In genomic region chr13:103099894-103100293, GRCh38 we compare ENCODE assay signal across 28 cellular contexts. TPM values are rescaled to one million over a fixed set of nuclear protein-coding genes. Genes with fewer than 3 reads are reported as not detected.
DNase-seq lines count a peak whose midpoint lies in the region; ATAC-seq, FAIRE-seq and TF ChIP-seq lines count a peak whose summit lies in the region.
"Had no signal": no experiment of that assay in that cellular context is flagged by ENCODE, and none has a peak within 500 bp of the region (broad histone marks: within the 10 kb centered on the region; RNA-seq: fewer than 3 reads in every experiment).

No MANE protein-coding gene starts in this region.

- no peak overlapping the region for H2BK15ac ChIP-seq in H1 (ENCODE audit: low read length)

- H2BK120ac ChIP-seq in H1 (replicated peaks; ENCODE audit: low read depth, low read length), result no peak overlapping the region

- peak; percentile 84 for ATAC-seq in foreskin keratinocyte
- no peak for ATAC-seq in activated T-cell treated with anti-CD3 and anti-CD28 coated beads, Interleukin-2, amount 50 U/mL, for 4 hours
- ATAC-seq: A549, HCT116 had no signal

- H4K91ac ChIP-seq in H1 (replicated peaks; ENCODE audit: insufficient read length, low read length), result no peak overlapping the region

- no peaks in the 10 kb centered on the region for H3K79me1 ChIP-seq in H1 (ENCODE audit: low read depth, low read length)

- FAIRE-seq in H1 (lab: Jason Lieb, UNC), result no peak
- FAIRE-seq: A549, D721Med, GM12891, GM18507 had no signal

- H3K9ac ChIP-seq in H1 (replicated peaks in 1 of 4; ENCODE audit: extremely low read depth in 1 of 4, low read depth in 3 of 4, low read length in 3 of 4), result no peak overlapping the region
- H3K9ac ChIP-seq: BLaER1 treated with 17β-estradiol and CSF1 and Interleukin-3, amounts not matched to agents 10 nM and 100 nM; GM23248 had no signal

- H3K14ac ChIP-seq in H1 (ENCODE audit: insufficient read length), result no peak overlapping the region

- WGBS in H1 (ENCODE audit: extremely low coverage in 1 of 2, insufficient coverage in 1 of 2, insufficient read length in 1 of 2, insufficient replicate concordance in 2 of 2, low coverage in 1 of 2, low lambda C conversion rate in 2 of 2, missing lambda C conversion rate in 1 of 2), 2 experiments, result 92% methylated on average over 3 of the region's 3 CpGs; no CpG with 5 or more reads in 1 of the 2 experiments

- H3K4ac ChIP-seq in H1 (replicated peaks; ENCODE audit: insufficient read length, low read depth, low read length), result no peak overlapping the region

- no peak overlapping the region for H4K5ac ChIP-seq in H1 (ENCODE audit: insufficient read length, low read depth, low read length)

- TF ChIP-seq RAD21 in H1 (IDR thresholded peaks at IDR 0.05 in 1 of 2, conservative IDR thresholded peaks at IDR 0.05 in 1 of 2; ENCODE audit: low read depth in 2 of 2, low read length in 2 of 2), result no peak

- no peak overlapping the region for H3K18ac ChIP-seq in H1 (ENCODE audit: extremely low read depth, low read length)

- no peaks in the 10 kb centered on the region for H3K9me3 ChIP-seq in H1 (ENCODE audit: insufficient read depth in 2 of 2, low read depth in 1 of 2, low read length in 1 of 2)
- no peaks in the 10 kb centered on the region for H3K9me3 ChIP-seq in WERI-Rb-1 (ENCODE audit: severe bottlenecking)
- H3K9me3 ChIP-seq: A549, BE2C had no signal

- H3K56ac ChIP-seq in H1 (replicated peaks; ENCODE audit: insufficient read length, low read depth, low read length), result no peak overlapping the region

- no peaks in the 10 kb centered on the region for H4K20me1 ChIP-seq in H1 (replicated peaks in 1 of 2; ENCODE audit: control insufficient read depth in 1 of 2, insufficient read depth in 2 of 2, low read length in 2 of 2)
- H4K20me1 ChIP-seq: BLaER1 treated with 17β-estradiol and CSF1 and Interleukin-3, amounts not matched to agents 10 nM and 100 nM had no signal

- H3K9me3 Mint-ChIP-seq in activated T-cell treated with anti-CD3 and anti-CD28 coated beads, Interleukin-2, amount 50 U/mL, for 4 hours, result no peaks in the 10 kb centered on the region
- H3K9me3 Mint-ChIP-seq: CD4-positive, alpha-beta T cell had no signal

- TF ChIP-seq CTCF in H1 (IDR thresholded peaks at IDR 0.05; ENCODE audit: control extremely low read depth in 1 of 3, insufficient read depth in 1 of 3, low read depth in 1 of 3, low read length in 3 of 3) (no peak), foreskin keratinocyte (conservative IDR thresholded peaks at IDR 0.05) (no peak), WERI-Rb-1 (IDR thresholded peaks at IDR 0.05; ENCODE audit: low read depth, low read length) (no peak)

- TF ChIP-seq POLR2A in H1 (IDR thresholded peaks at IDR 0.05; ENCODE audit: control extremely low read depth in 1 of 2, low read depth in 2 of 2, low read length in 2 of 2), result no peak

- no peaks in the 10 kb centered on the region for H3K4me1 Mint-ChIP-seq in activated T-cell treated with anti-CD3 and anti-CD28 coated beads, Interleukin-2, amount 50 U/mL, for 4 hours (ENCODE audit: low read depth)
- H3K4me1 Mint-ChIP-seq: CD14-positive monocyte; CD8-positive, alpha-beta memory T cell had no signal

- no peak overlapping the region for H2AFZ ChIP-seq in H1 (ENCODE audit: low read length)
- H2AFZ ChIP-seq: GM23248 had no signal

- TF ChIP-seq EP300 in H1 (IDR thresholded peaks at IDR 0.05; ENCODE audit: borderline replicate concordance in 1 of 2, low read depth in 2 of 2, low read length in 2 of 2), result no peak

- no peak overlapping the region for H3K4me3 Mint-ChIP-seq in activated T-cell treated with anti-CD3 and anti-CD28 coated beads, Interleukin-2, amount 50 U/mL, for 4 hours
- H3K4me3 Mint-ChIP-seq: CD14-positive monocyte; CD4-positive, alpha-beta T cell; CD8-positive, alpha-beta memory T cell; H9 had no signal

- H3K27ac ChIP-seq in H1 (ENCODE audit: low read depth, low read length) (no peak overlapping the region), foreskin keratinocyte (peak overlapping the region; percentile 30), WERI-Rb-1 (no peak overlapping the region)
- H3K27ac ChIP-seq: A549; BLaER1 treated with 17β-estradiol and CSF1 and Interleukin-3, amounts not matched to agents 10 nM and 100 nM; GM23248 had no signal

- H3K27me3 ChIP-seq in H1 (replicated peaks in 1 of 4; ENCODE audit: control insufficient read depth in 3 of 4, extremely low read depth in 1 of 4, insufficient read depth in 3 of 4, low read length in 3 of 4), result no peaks in the 10 kb centered on the region
- no peaks in the 10 kb centered on the region for H3K27me3 ChIP-seq in foreskin keratinocyte
- no peaks in the 10 kb centered on the region for H3K27me3 ChIP-seq in WERI-Rb-1 (ENCODE audit: insufficient read depth, low read depth, severe bottlenecking)
- H3K27me3 ChIP-seq: BLaER1 treated with 17β-estradiol and CSF1 and Interleukin-3, amounts not matched to agents 10 nM and 100 nM had no signal

- peak overlapping the region; percentile 17; the same call in 1 of the 2 replicates for H4K8ac ChIP-seq in H1 (ENCODE audit: extremely low read depth, insufficient read depth, low read length)

- H2AK5ac ChIP-seq in H1 (ENCODE audit: low read depth, low read length), result no peak overlapping the region

- H3K27me3 Mint-ChIP-seq in activated T-cell treated with anti-CD3 and anti-CD28 coated beads, Interleukin-2, amount 50 U/mL, for 4 hours (ENCODE audit: low read depth), result no peaks in the 10 kb centered on the region

- no peak overlapping the region for H3K23ac ChIP-seq in H1 (ENCODE audit: insufficient read length)

- peaks cover 0 to 5% (median 2%) of the 10 kb centered on the region in 4 experiments; a peak in 6 of 7 replicates for H3K4me1 ChIP-seq in H1 (replicated peaks in 1 of 4; ENCODE audit: control insufficient read depth in 3 of 4, insufficient read depth in 4 of 4, low read length in 3 of 4)
- H3K4me1 ChIP-seq in foreskin keratinocyte, result peaks cover 23% of the 10 kb centered on the region
- H3K4me1 ChIP-seq: A549, BE2C had no signal

- H3K79me2 ChIP-seq in H1 (ENCODE audit: control insufficient read depth in 1 of 2, insufficient read depth in 2 of 2, low read length in 2 of 2), result no peaks in the 10 kb centered on the region

- no peaks in the 10 kb centered on the region for H3K36me3 Mint-ChIP-seq in activated T-cell treated with anti-CD3 and anti-CD28 coated beads, Interleukin-2, amount 50 U/mL, for 4 hours (ENCODE audit: insufficient read depth)
- H3K36me3 Mint-ChIP-seq: CD14-positive monocyte; CD8-positive, alpha-beta memory T cell had no signal

- H3K36me3 ChIP-seq in H1 (ENCODE audit: control insufficient read depth in 2 of 4, insufficient read depth in 4 of 4, low read length in 3 of 4) (no peaks in the 10 kb centered on the region), WERI-Rb-1 (no peaks in the 10 kb centered on the region)
- H3K36me3 ChIP-seq: BE2C; BLaER1 treated with 17β-estradiol and CSF1 and Interleukin-3, amounts not matched to agents 10 nM and 100 nM had no signal

- POLR2A ChIA-PET in H1 (lab: Charles Lee; ENCODE audit: partially characterized antibody), result no interaction called here

- DNase-seq in EH (ENCODE audit: low read depth) (peak; percentile 16), HPDE6-E6E7 (ENCODE audit: extremely low spot score) (peak; percentile 3), H1 (ENCODE audit: low read depth in 1 of 2, low spot score in 2 of 2) (no peak), foreskin keratinocyte (peak; percentile 85 to 94), WERI-Rb-1 (no peak), NCI-H1694 treated with DMSO at 0.1 percent for 48 hours (lab: John Stamatoyannopoulos, UW) (no peak), T-helper 1 cell (no peak)
- no peak for DNase-seq in activated T-cell treated with anti-CD3 and anti-CD28 coated beads, Interleukin-2, amount 50 U/mL, for 4 hours
- DNase-seq: 8988T; ACHN; AML-193; BE2C; CD4-positive, alpha-beta T cell; CD8-positive, alpha-beta memory T cell; DMS 273 treated with DMSO at 0.1 percent for 48 hours; DMS79; GF-D8; GM23248; H9 had no signal

- no peak overlapping the region for H2BK5ac ChIP-seq in H1 (ENCODE audit: low read depth, low read length)

- H3K4me3 ChIP-seq in H1 (ENCODE audit: extremely low read depth in 1 of 4, insufficient read depth in 2 of 4, low read depth in 3 of 4, low read length in 4 of 4) (no peak overlapping the region), WERI-Rb-1 (ENCODE audit: low read depth, low read length) (no peak overlapping the region)
- H3K4me3 ChIP-seq: A549; BLaER1 treated with 17β-estradiol and CSF1 and Interleukin-3, amounts not matched to agents 10 nM and 100 nM; GM23248 had no signal

- no peak overlapping the region for H2BK12ac ChIP-seq in H1 (ENCODE audit: low read depth, low read length)

- H3K4me2 ChIP-seq in H1 (ENCODE audit: insufficient read depth in 1 of 2, low read depth in 2 of 2, low read length in 2 of 2), result no peak overlapping the region
- H3K4me2 ChIP-seq: A549; BLaER1 treated with 17β-estradiol and CSF1 and Interleukin-3, amounts not matched to agents 10 nM and 100 nM had no signal

- H3K23me2 ChIP-seq in H1 (ENCODE audit: low read depth, low read length), result 0 out of 2 replicates have a peak, but pooled peaks cover 2% of the 10 kb centered on the region

- CTCF ChIA-PET in H1 (lab: Charles Lee; ENCODE audit: partially characterized antibody), result no interaction called here

- no peak overlapping the region for H2BK20ac ChIP-seq in H1 (ENCODE audit: low read length)

TF ChIP-seq in H1, 55 proteins besides CTCF, POLR2A, EP300 and RAD21:
- no peak for TF ChIP-seq NANOG (IDR thresholded peaks at IDR 0.05; ENCODE audit: insufficient read depth, low read depth, low read length, poor library complexity, severe bottlenecking)
- no peak for TF ChIP-seq BRCA1 (IDR thresholded peaks at IDR 0.05; ENCODE audit: low read depth, low read length)
- TF ChIP-seq TEAD4 (IDR thresholded peaks at IDR 0.05; ENCODE audit: low read depth, low read length), result no peak
- TF ChIP-seq HDAC6 (IDR thresholded peaks at IDR 0.05; ENCODE audit: low read depth, low read length), result no peak

RNA-seq across cellular contexts. Expression of gene SLC10A2, which starts 33.7 kb away (rescaled TPM):
- not detected in 2 replicates for total RNA-seq in H1 (2021; fragmentation: NEBNext Ultra II Directional; extraction: Animal tissue kit (Norgen Biotek cat#: 25700))
- polyA plus RNA-seq in H1 (2011; rRNA removed), result not detected in 2 replicates
- not detected for polyA plus RNA-seq in H1 (2011; cell fraction: cytosol; rRNA removed)
- polyA plus RNA-seq in H1 (2011; cell fraction: nucleus; rRNA removed), result not detected
- not detected in 4 replicates for polyA plus RNA-seq in H1 (2012, experiment 1 of 2)
- polyA plus RNA-seq in H1 (2012, experiment 2 of 2), result not detected
- not detected for polyA plus RNA-seq in H1 (2013, experiment 1 of 2)
- not detected for polyA plus RNA-seq in H1 (2013, experiment 2 of 2)
- not detected in 2 replicates for polyA minus RNA-seq in H1 (2011; rRNA and poly(A)+ RNA removed)
- polyA minus RNA-seq in H1 (2011; cell fraction: cytosol; rRNA and poly(A)+ RNA removed), result not detected
- not detected for polyA minus RNA-seq in H1 (2011; cell fraction: nucleus; rRNA and poly(A)+ RNA removed)
- 0.39 and 0.95 TPM in 2 replicates for total RNA-seq in foreskin keratinocyte
- 0.30 and 0.51 TPM in 2 replicates for polyA plus RNA-seq in foreskin keratinocyte
- not detected for total RNA-seq in activated T-cell treated with anti-CD3 and anti-CD28 coated beads, Interleukin-2, amount 50 U/mL, for 4 hours
- total RNA-seq: CD4-positive, alpha-beta T cell; CD8-positive, alpha-beta memory T cell; G401; GM23248; H4; H9 had no signal
- polyA plus RNA-seq: A549; CD14-positive monocyte; CD8-positive, alpha-beta memory T cell; GM23248 had no signal

Comparison
In these comparisons a context has a peak if more than half of its experiments do, and no peak if none do; other contexts are left out.
1. DNase-seq: peak in EH (single experiment), HPDE6-E6E7 (single experiment) and foreskin keratinocyte (2 of 2); none in H1 (0 of 2), activated T-cell treated with anti-CD3 and anti-CD28 coated beads, Interleukin-2, amount 50 U/mL, for 4 hours (single experiment), WERI-Rb-1 (single experiment), NCI-H1694 treated with DMSO at 0.1 percent for 48 hours (single experiment) and T-helper 1 cell (0 of 5).